Comparison of ENCODE assay signal across 15 cellular contexts in the genomic region with DNA sequence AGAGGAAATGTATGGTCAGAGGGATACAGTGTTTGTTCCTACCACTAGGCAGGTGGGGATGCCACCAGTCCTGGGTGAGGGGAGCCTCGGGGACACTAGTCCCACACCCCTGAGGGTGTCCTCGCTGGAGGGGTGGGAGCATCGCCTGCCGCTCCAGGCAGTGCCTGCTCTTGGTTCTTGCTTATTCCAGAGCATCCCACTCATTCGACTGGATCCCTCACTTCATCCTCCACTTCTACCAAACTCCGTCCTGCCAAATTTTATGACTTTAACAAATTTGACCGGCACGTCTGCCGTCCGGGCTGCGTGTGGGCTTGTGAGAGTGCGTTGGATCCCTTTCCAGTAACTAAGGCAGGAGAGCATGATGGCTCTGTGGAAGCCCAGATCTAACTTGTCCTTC. TPM values are rescaled to one million over a fixed set of nuclear protein-coding genes. Genes with fewer than 3 reads are reported as not detected.
DNase-seq lines count a peak whose midpoint lies in the region; ATAC-seq and TF ChIP-seq lines count a peak whose summit lies in the region.
"Had no signal": no experiment of that assay in that cellular context is flagged by ENCODE, and none has a peak within 500 bp of the region (broad histone marks: within the 10 kb centered on the region; RNA-seq: fewer than 3 reads in every experiment).

No MANE protein-coding gene starts in this region.

- CTCF ChIA-PET in CD8-positive, alpha-beta memory T cell (lab: Charles Lee) = no interaction called here

- TF ChIP-seq POLR2A in right lobe of liver (IDR thresholded peaks at IDR 0.05) = no peak

- no peaks in the 10 kb centered on the region for H3K36me3 Mint-ChIP-seq in CD8-positive, alpha-beta memory T cell
- H3K36me3 Mint-ChIP-seq: T-cell had no signal

- no peaks in the 10 kb centered on the region for H3K36me3 ChIP-seq in cardiac muscle cell
- no peaks in the 10 kb centered on the region for H3K36me3 ChIP-seq in right lobe of liver
- no peaks in the 10 kb centered on the region for H3K36me3 ChIP-seq in rectal smooth muscle tissue (ENCODE audit: control insufficient read depth, insufficient read depth, low read length)
- no peaks in the 10 kb centered on the region for H3K36me3 ChIP-seq in urinary bladder (ENCODE audit: insufficient read depth)
- no peaks in the 10 kb centered on the region for H3K36me3 ChIP-seq in CD8-positive, alpha-beta memory T cell (ENCODE audit: insufficient read depth, low read length)
- H3K36me3 ChIP-seq: BLaER1 treated with 17β-estradiol and CSF1 and Interleukin-3, amounts not matched to agents 10 nM and 100 nM; ovary had no signal

- TF ChIP-seq CTCF in cardiac muscle cell (IDR thresholded peaks at IDR 0.05; ENCODE audit: low read depth, low read length) (no peak), right lobe of liver (IDR thresholded peaks at IDR 0.05) (no peak)

- ATAC-seq in Right ventricle myocardium inferior (no peak), right lobe of liver (no peak), HG03139 (IDR thresholded peaks at IDR 0.05; ENCODE audit: unreplicated experiment) (no peak)
- ATAC-seq: K562, T-cell had no signal

- DNase-seq in cardiac muscle cell (ENCODE audit: low read depth in 1 of 2, low spot score in 1 of 2) (no peak), Right ventricle myocardium inferior (ENCODE audit: missing footprints) (no peak), right lobe of liver (no peak)
- DNase-seq in CD8-positive, alpha-beta memory T cell = no peak
- no peak for DNase-seq in activated CD8-positive, alpha-beta memory T cell treated with anti-CD3 and anti-CD28 coated beads, Interleukin-2, amount 50 U/mL, for 4 hours
- DNase-seq: 8988T; activated naive CD4-positive, alpha-beta T cell treated with anti-CD3 and anti-CD28 coated beads for 36 hours; NCI-H2171; T-cell had no signal

- POLR2A ChIA-PET in CD8-positive, alpha-beta memory T cell (lab: Charles Lee) = no interaction called here

- no peak overlapping the region for H3K4me3 ChIP-seq in cardiac muscle cell
- H3K4me3 ChIP-seq in right lobe of liver = no peak overlapping the region
- no peak overlapping the region for H3K4me3 ChIP-seq in rectal smooth muscle tissue (ENCODE audit: low read length)
- no peak overlapping the region for H3K4me3 ChIP-seq in urinary bladder (ENCODE audit: low read depth, low read length)
- H3K4me3 ChIP-seq in CD8-positive, alpha-beta memory T cell (ENCODE audit: low read length) = no peak overlapping the region
- H3K4me3 ChIP-seq: BLaER1 treated with 17β-estradiol and CSF1 and Interleukin-3, amounts not matched to agents 10 nM and 100 nM; K562; ovary had no signal

- no peak overlapping the region for H3K27ac Mint-ChIP-seq in CD8-positive, alpha-beta memory T cell
- H3K27ac Mint-ChIP-seq: activated naive CD4-positive, alpha-beta T cell treated with anti-CD3 and anti-CD28 coated beads for 36 hours; T-cell had no signal

- H3K27me3 ChIP-seq in cardiac muscle cell (no peaks in the 10 kb centered on the region), right lobe of liver (no peaks in the 10 kb centered on the region), rectal smooth muscle tissue (ENCODE audit: control insufficient read depth, insufficient read depth, low read length) (no peaks in the 10 kb centered on the region)
- H3K27me3 ChIP-seq in CD8-positive, alpha-beta memory T cell (ENCODE audit: insufficient read depth, low read length, poor library complexity, severe bottlenecking) = no peaks in the 10 kb centered on the region
- H3K27me3 ChIP-seq: ovary had no signal

- H3K4me3 Mint-ChIP-seq in CD8-positive, alpha-beta memory T cell = no peak overlapping the region
- H3K4me3 Mint-ChIP-seq: activated naive CD4-positive, alpha-beta T cell treated with anti-CD3 and anti-CD28 coated beads for 36 hours; T-cell had no signal

- no peaks in the 10 kb centered on the region for H3K9me3 Mint-ChIP-seq in CD8-positive, alpha-beta memory T cell
- H3K9me3 Mint-ChIP-seq: activated naive CD4-positive, alpha-beta T cell treated with anti-CD3 and anti-CD28 coated beads for 36 hours; T-cell had no signal

- peaks cover 6 to 7% of the 10 kb centered on the region in 2 donors for H3K27me3 Mint-ChIP-seq in CD8-positive, alpha-beta memory T cell

- H3K4me1 ChIP-seq in cardiac muscle cell (ENCODE audit: low read depth) = peaks cover 21% of the 10 kb centered on the region
- peaks cover 2 to 55% (median 28%) of the 10 kb centered on the region in 4 donors for H3K4me1 ChIP-seq in right lobe of liver
- peaks cover 60% of the 10 kb centered on the region for H3K4me1 ChIP-seq in rectal smooth muscle tissue (ENCODE audit: control insufficient read depth, insufficient read depth, low read length)
- no peaks in the 10 kb centered on the region for H3K4me1 ChIP-seq in urinary bladder (ENCODE audit: insufficient read depth)
- no peaks in the 10 kb centered on the region for H3K4me1 ChIP-seq in CD8-positive, alpha-beta memory T cell (ENCODE audit: insufficient read depth, low read length)

- H3K4me1 Mint-ChIP-seq in CD8-positive, alpha-beta memory T cell = peaks cover 0 to 7% (median 4%) of the 10 kb centered on the region in 3 donors

- intact Hi-C loops in Right ventricle myocardium inferior (cut with DNase I) (loop anchor here (5.0 kb wide), 1 partner anchor 35 kb away; the partner anchor contains the start of gene MGLL), right lobe of liver (cut with DNase I) (no loop called here)

- peak overlapping the region; percentile 37 for H3K27ac ChIP-seq in cardiac muscle cell
- H3K27ac ChIP-seq in right lobe of liver = peak overlapping the region in 2 of 3 donors; percentile 30 to 60
- H3K27ac ChIP-seq in rectal smooth muscle tissue (ENCODE audit: low read depth, low read length) = peak overlapping the region; percentile 95
- H3K27ac ChIP-seq in urinary bladder (ENCODE audit: low read depth) = peak overlapping the region; percentile 42
- no peak overlapping the region for H3K27ac ChIP-seq in CD8-positive, alpha-beta memory T cell (ENCODE audit: low read depth, low read length)
- H3K27ac ChIP-seq: BLaER1 treated with 17β-estradiol and CSF1 and Interleukin-3, amounts not matched to agents 10 nM and 100 nM; ovary had no signal

- 86% methylated on average over 11 of the region's 12 CpGs for WGBS in right lobe of liver (ENCODE audit: insufficient coverage, low coverage, low lambda C conversion rate, missing lambda C conversion rate)
- 42% methylated on average over 12 of the region's 12 CpGs for WGBS in urinary bladder

- H3K9me3 ChIP-seq in cardiac muscle cell (ENCODE audit: low read depth) = no peaks in the 10 kb centered on the region
- H3K9me3 ChIP-seq in right lobe of liver = no peaks in the 10 kb centered on the region
- no peaks in the 10 kb centered on the region for H3K9me3 ChIP-seq in CD8-positive, alpha-beta memory T cell (ENCODE audit: low read length)
- H3K9me3 ChIP-seq: BLaER1 treated with 17β-estradiol and CSF1 and Interleukin-3, amounts not matched to agents 10 nM and 100 nM; ovary had no signal

- peak overlapping the region; percentile 33 for H3K9ac ChIP-seq in rectal smooth muscle tissue (ENCODE audit: low read length)
- H3K9ac ChIP-seq: BLaER1 treated with 17β-estradiol and CSF1 and Interleukin-3, amounts not matched to agents 10 nM and 100 nM had no signal

RNA-seq across cellular contexts. Expression of gene MGLL, which starts 34.8 kb away (rescaled TPM):
- 1.0 and 1.1 TPM in 2 replicates for total RNA-seq in cardiac muscle cell
- 1.0 and 4.5 TPM in 2 replicates for polyA plus RNA-seq in cardiac muscle cell
- total RNA-seq in Right ventricle myocardium inferior = 74.1 TPM
- 100 to 1,000 TPM in 5 of 6 experiments, 10 to 100 TPM in 1; 97.0 to 168 (median 115) TPM for total RNA-seq in right lobe of liver
- total RNA-seq in urinary bladder = 23.4 TPM
- 83.0 TPM for polyA plus RNA-seq in urinary bladder
- 1 to 10 TPM; 5.3 to 5.9 TPM for total RNA-seq in CD8-positive, alpha-beta memory T cell
- polyA plus RNA-seq in CD8-positive, alpha-beta memory T cell = 3.0 TPM
